Comparison of ENCODE assay signal across 8 cellular contexts in genomic region chr3:186414735-186415419, GRCh38. TPM values are rescaled to one million over a fixed set of nuclear protein-coding genes. Genes with fewer than 3 reads are reported as not detected.
DNase-seq lines count a peak whose midpoint lies in the region; ATAC-seq, FAIRE-seq and TF ChIP-seq lines count a peak whose summit lies in the region.

No MANE protein-coding gene starts in this region.

- no peaks in the 10 kb centered on the region for H3K9me3 Mint-ChIP-seq in IgD-negative memory B cell

- H3K27ac Mint-ChIP-seq in IgD-negative memory B cell, result peak overlapping the region in 2 of 3 donors; percentile 39 to 69

- peak in 3 of 4 donors; percentile 3 to 25 (median 24) for ATAC-seq in pancreas
- no peak for ATAC-seq in GM21619 (IDR thresholded peaks at IDR 0.05; ENCODE audit: unreplicated experiment)
- ATAC-seq in HG03039 (IDR thresholded peaks at IDR 0.05; ENCODE audit: unreplicated experiment), result no peak
- ATAC-seq in GM21526 (IDR thresholded peaks at IDR 0.05; ENCODE audit: low FRiP score, unreplicated experiment), result no peak

- H3K27ac ChIP-seq in C4-2B (peak overlapping the region; percentile 66), breast epithelium (peak overlapping the region; percentile 70 to 80), pancreas (peak overlapping the region; percentile 23 to 80 (median 67))

- 42 to 43% methylated on average over 4 of the region's 4 CpGs for WGBS in pancreas, 2 donors

- H3K4me1 ChIP-seq in breast epithelium, result no peaks in the 10 kb centered on the region
- peaks cover 8 to 31% (median 25%) of the 10 kb centered on the region in 3 donors for H3K4me1 ChIP-seq in pancreas

- peak; percentile 13 for FAIRE-seq in pancreas (lab: Jason Lieb, UNC)

- intact Hi-C loops in breast epithelium (cut with DNase I; ENCODE audit: low total_unique reads) (no loop called here), pancreas (cut with DNase I) (no loop called here)

- H3K36me3 ChIP-seq in breast epithelium (no peaks in the 10 kb centered on the region), pancreas (no peaks in the 10 kb centered on the region)

- TF ChIP-seq CTCF in C4-2B (conservative IDR thresholded peaks at IDR 0.05), result no peak
- no peak for TF ChIP-seq CTCF in breast epithelium (IDR thresholded peaks at IDR 0.05)
- TF ChIP-seq CTCF in pancreas (IDR thresholded peaks at IDR 0.05), result no peak

- H3K4me1 Mint-ChIP-seq in IgD-negative memory B cell, result peaks cover 21 to 30% (median 26%) of the 10 kb centered on the region in 3 donors

- H3K27me3 Mint-ChIP-seq in IgD-negative memory B cell, result peaks cover 3% of the 10 kb centered on the region

- no peak for DNase-seq in breast epithelium (ENCODE audit: low spot score in 2 of 2)
- peak in 3 of 6 donors; percentile 14 to 37 (median 22) for DNase-seq in pancreas
- DNase-seq in DMS79 (lab: John Stamatoyannopoulos, UW), result no peak

- no peaks in the 10 kb centered on the region for H3K27me3 ChIP-seq in breast epithelium
- H3K27me3 ChIP-seq in pancreas, result no peaks in the 10 kb centered on the region

- no peak for TF ChIP-seq POLR2A in breast epithelium (IDR thresholded peaks at IDR 0.05)

- H3K9me3 ChIP-seq in breast epithelium (no peaks in the 10 kb centered on the region), pancreas (no peaks in the 10 kb centered on the region)

- H3K4me3 Mint-ChIP-seq in IgD-negative memory B cell, result peak overlapping the region; percentile 85 to 95 (median 90)

- H3K4me3 ChIP-seq in breast epithelium (peak overlapping the region in 1 of 3 donors; percentile 40), pancreas (no peak overlapping the region)

- H3K36me3 Mint-ChIP-seq in IgD-negative memory B cell, result no peaks in the 10 kb centered on the region

RNA-seq across cellular contexts. Expression of gene DGKG, which starts 52.8 kb away (rescaled TPM):
- polyA plus RNA-seq in IgD-negative memory B cell, result 2.5 TPM
- 1 to 10 TPM in 2 of 3 donors, under 1 TPM in 1; 0.59 to 2.3 (median 2.1) TPM for total RNA-seq in breast epithelium
- total RNA-seq in pancreas, result 1 to 10 TPM in 1 of 6 donors, under 1 TPM in 5; 0.16 to 2.0 (median 0.88) TPM
- polyA plus RNA-seq in pancreas, result 1 to 10 TPM in 1 of 2 donors, under 1 TPM in 1; 0.65 to 1.6 TPM

Comparison
In these comparisons a context has a peak if more than half of its experiments do, and no peak if none do; other contexts are left out.
1. ATAC-seq: peak in pancreas (3 of 4); none in GM21619 (single experiment), HG03039 (single experiment) and GM21526 (single experiment).
2. Peak in every context shown above with its lines, with median percentiles within 50 percentile points of each other: H3K27ac ChIP-seq.